ENCODE assay signal across 39 cellular contexts in the genomic region with DNA sequence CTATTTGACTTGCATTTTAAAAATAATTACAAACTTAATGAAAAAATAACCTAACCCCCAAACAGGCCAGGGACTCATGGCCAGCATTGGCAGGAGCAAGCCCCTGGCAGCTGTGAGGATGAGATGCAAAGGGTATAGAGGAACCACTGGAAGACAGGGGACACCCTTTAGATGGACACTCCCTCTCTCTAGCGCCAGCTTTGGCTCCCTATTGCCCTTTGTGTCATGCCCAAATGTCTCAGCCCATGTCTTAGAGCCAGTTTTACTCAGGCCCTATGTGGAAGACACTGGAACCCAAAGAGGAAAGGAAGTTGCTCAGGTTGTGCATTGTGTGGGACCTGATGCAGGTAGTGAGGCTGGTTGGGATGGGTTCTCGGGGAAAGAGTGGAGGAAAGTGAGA. TPM values are rescaled to one million over a fixed set of nuclear protein-coding genes. Genes with fewer than 3 reads are reported as not detected.
"Had no signal": no experiment of that assay in that cellular context is flagged by ENCODE, and none has a peak within 500 bp of the region (broad histone marks: within the 10 kb centered on the region; RNA-seq: fewer than 3 reads in every experiment).

No MANE protein-coding gene starts in this region.

- H3K36me3 ChIP-seq: MG63 had no signal

- H3K27me3 ChIP-seq: MG63 had no signal

- H3K9me3 ChIP-seq: MG63 had no signal

- H3K4me3 ChIP-seq: MG63 had no signal

- DNase-seq: MG63, MM.1S, MV-4-11, NCI-H1048, NCI-H1092, NCI-H1092 treated with DMSO at 0.1 percent for 48 hours, NCI-H1105, NCI-H1105 treated with DMSO at 0.1 percent for 48 hours, NCI-H1417, NCI-H1417 treated with DMSO at 0.1 percent for 48 hours, NCI-H1436, NCI-H1436 treated with DMSO at 0.1 percent for 48 hours, NCI-H146, NCI-H1694, NCI-H1694 treated with DMSO at 0.1 percent for 48 hours, NCI-H187, NCI-H187 treated with DMSO at 0.1 percent for 48 hours, NCI-H1930, NCI-H2029, NCI-H2029 treated with DMSO at 0.1 percent for 48 hours, NCI-H2081, NCI-H2081 treated with DMSO at 0.1 percent for 48 hours, NCI-H2107, NCI-H2171, NCI-H2171 treated with DMSO at 0.1 percent for 48 hours, NCI-H2227 treated with DMSO at 0.1 percent for 48 hours, NCI-H226, NCI-H345, NCI-H446, NCI-H446 treated with DMSO at 0.1 percent for 48 hours, NCI-H510A, NCI-H510A treated with DMSO at 0.1 percent for 48 hours, NCI-H524, NCI-H524 treated with DMSO at 0.1 percent for 48 hours, NCI-H526 had no signal

RNA-seq across cellular contexts. Expression of a gene that starts 34.9 kb away (rescaled TPM):
- total RNA-seq: LHCN-M2, M059J, MCF 10A, NCI-H460 had no signal
